ENCODE assay signal across 9 cellular contexts in genomic region chr5:76819851-76820280, GRCh38. TPM values are rescaled to one million over a fixed set of nuclear protein-coding genes. Genes with fewer than 3 reads are reported as not detected.
A peak's percentile ranks its signal among the peaks of the same experiment; 100 is the strongest.
DNase-seq lines count a peak whose midpoint lies in the region; ATAC-seq and TF ChIP-seq lines count a peak whose summit lies in the region.
"Had no signal": no experiment of that assay in that cellular context is flagged by ENCODE, and none has a peak within 500 bp of the region (broad histone marks: within the 10 kb centered on the region; RNA-seq: fewer than 3 reads in every experiment).

No MANE protein-coding gene starts in this region.

- in situ Hi-C loops in HAP-1 (cut with MboI; ENCODE audit: low sequenced_read_pairs): no loop called here

- H3K36me3 ChIP-seq in HAP-1 (replicated peaks) (no peaks in the 10 kb centered on the region), adipocyte (ENCODE audit: control insufficient read depth, insufficient read depth, low read length, severe bottlenecking) (no peaks in the 10 kb centered on the region), iPS DF 6.9 (ENCODE audit: control insufficient read depth, insufficient read depth, low read length) (no peaks in the 10 kb centered on the region)

- DNase-seq in HAP-1 (ENCODE audit: low spot score in 2 of 2) (peak in 1 of 2 experiments; percentile 52), adipocyte (ENCODE audit: low read depth) (no peak), iPS DF 6.9 (ENCODE audit: low read depth, low spot score) (no peak), retina (peak; percentile 33), NCI-H2171 treated with DMSO at 0.1 percent for 48 hours (lab: John Stamatoyannopoulos, UW) (no peak), omental fat pad (ENCODE audit: low spot score) (no peak)
- DNase-seq: cortex of kidney had no signal

- H3K4me3 ChIP-seq in HAP-1: peak overlapping the region; percentile 75
- H3K4me3 ChIP-seq in adipocyte (ENCODE audit: low read length): peak overlapping the region; percentile 79
- peak overlapping the region; percentile 79 for H3K4me3 ChIP-seq in iPS DF 6.9 (ENCODE audit: low read length)

- no peak for TF ChIP-seq CTCF in omental fat pad (IDR thresholded peaks at IDR 0.05)

- H3K9ac ChIP-seq in adipocyte (ENCODE audit: low read length): peak overlapping the region; percentile 47

- H3K9me3 ChIP-seq in HAP-1: no peaks in the 10 kb centered on the region
- H3K9me3 ChIP-seq in adipocyte (ENCODE audit: control insufficient read depth, low read length): no peaks in the 10 kb centered on the region
- no peaks in the 10 kb centered on the region for H3K9me3 ChIP-seq in iPS DF 6.9 (ENCODE audit: control insufficient read depth, insufficient read depth, low read length)

- no peak overlapping the region for H3K27ac ChIP-seq in iPS DF 6.9 (ENCODE audit: low read length)

- H3K4me1 ChIP-seq in HAP-1 (peaks cover 12% of the 10 kb centered on the region), adipocyte (ENCODE audit: control insufficient read depth, insufficient read depth, low read length) (peaks cover 15% of the 10 kb centered on the region), iPS DF 6.9 (ENCODE audit: control insufficient read depth, insufficient read depth, low read length) (no peaks in the 10 kb centered on the region; the same call in 1 of the 2 replicates)

- no peak for ATAC-seq in HG02642 (IDR thresholded peaks at IDR 0.05; ENCODE audit: poor library complexity, unreplicated experiment)
- ATAC-seq in GM19351 (IDR thresholded peaks at IDR 0.05; ENCODE audit: unreplicated experiment): no peak
- no peak for ATAC-seq in omental fat pad (ENCODE audit: low FRiP score)

- WGBS in iPS DF 6.9 (ENCODE audit: insufficient coverage, insufficient read length): no CpG with 5 or more reads among the region's 27 CpGs

- H3K27me3 ChIP-seq in HAP-1 (ENCODE audit: low read depth) (no peaks in the 10 kb centered on the region), adipocyte (replicated peaks; ENCODE audit: control insufficient read depth, insufficient read depth, low read length) (peaks cover 4% of the 10 kb centered on the region), iPS DF 6.9 (ENCODE audit: control insufficient read depth, insufficient read depth, low read length) (no peaks in the 10 kb centered on the region)

RNA-seq across cellular contexts. Expression of gene F2RL1, which starts 1.0 kb away (rescaled TPM):
- total RNA-seq in omental fat pad: 1 to 10 TPM; 1.6 to 7.7 (median 3.3) TPM

RNA-seq across cellular contexts. Expression of gene S100Z, which starts 29.9 kb away (rescaled TPM):
- total RNA-seq in omental fat pad: 1 to 10 TPM in 1 of 4 donors, under 1 TPM in 2, not detected in 1; 0.36 to 1.7 (median 0.37) TPM
